29 cellular contexts compared by ENCODE assay signal in genomic region chr5:168899264-168899663, GRCh38.
"Had no signal": no experiment of that assay in that cellular context is flagged by ENCODE, and none has a peak within 500 bp of the region (broad histone marks: within the 10 kb centered on the region; RNA-seq: fewer than 3 reads in every experiment).

No MANE protein-coding gene starts in this region.

- H3K4me1 Mint-ChIP-seq: naive B cell; stimulated activated naive B cell treated with anti-CD40 and anti-IgM and Interleukin-4, amounts not matched to agents 10 μg/mL and 1 μg/mL and 100 μg/mL, for 72 hours had no signal

- H3K27me3 ChIP-seq: pancreas, stomach, testis, thyroid gland, transverse colon had no signal

- DNase-seq: hippocampal formation; kidney; left colon; left lung; lower lobe of right lung; mammary epithelial cell; mesenchymal stem cell; naive B cell; nucleus accumbens; pancreas; posterior cingulate gyrus; retina; right cardiac atrium; stimulated activated CD4-positive, alpha-beta T cell treated with anti-CD3 and anti-CD28 coated beads, Interleukin-12 subunit alpha, Interleukin-12 subunit beta, amount 100 ng/mL, for 4 hours; stimulated activated CD4-positive, alpha-beta T cell treated with anti-CD3 and anti-CD28 coated beads, Interleukin-15, amount 100 ng/mL, for 24 hours; stimulated activated CD4-positive, alpha-beta T cell treated with anti-CD3 and anti-CD28 coated beads, Interleukin-2, amount 100 ng/mL, for 24 hours; stimulated activated CD4-positive, alpha-beta T cell treated with anti-CD3 and anti-CD28 coated beads, Interleukin-4, amount 100 ng/mL, for 1 hour; stimulated activated naive B cell treated with anti-CD40 and anti-IgM and Interleukin-4, amounts not matched to agents 10 μg/mL and 1 μg/mL and 100 μg/mL, for 72 hours; stimulated activated naive CD8-positive, alpha-beta T cell treated with anti-CD3 and anti-CD28 coated beads, Interleukin-15, Interleukin-2, amounts not matched to agents 100 U/mL and 50 U/mL, for 24 hours; stomach; testis; thyroid gland; transverse colon; upper lobe of right lung had no signal

- H3K27ac ChIP-seq: left lung, lower lobe of right lung, pancreas, prostate gland, skin epidermis, stomach, testis, thyroid gland, transverse colon, upper lobe of right lung had no signal

- H3K9me3 ChIP-seq: left lung, lower lobe of right lung, pancreas, prostate gland, stomach, testis, thyroid gland, transverse colon, upper lobe of right lung had no signal

- H3K36me3 ChIP-seq: left lung, lower lobe of right lung, pancreas, prostate gland, stomach, thyroid gland, transverse colon, upper lobe of right lung had no signal

- H3K27ac Mint-ChIP-seq: nephron; stimulated activated naive B cell treated with anti-CD40 and anti-IgM and Interleukin-4, amounts not matched to agents 10 μg/mL and 1 μg/mL and 100 μg/mL, for 72 hours had no signal

- H3K36me3 Mint-ChIP-seq: naive B cell; stimulated activated naive B cell treated with anti-CD40 and anti-IgM and Interleukin-4, amounts not matched to agents 10 μg/mL and 1 μg/mL and 100 μg/mL, for 72 hours had no signal

- H3K9me3 Mint-ChIP-seq: nephron, neural crest cell had no signal

- H3K4me3 ChIP-seq: left lung, lower lobe of right lung, pancreas, prostate gland, skin epidermis, stomach, testis, thyroid gland, transverse colon, upper lobe of right lung had no signal

- H3K4me1 ChIP-seq: left lung, lower lobe of right lung, pancreas, prostate gland, stomach, testis, transverse colon, upper lobe of right lung had no signal

- ATAC-seq: left colon; left lung; lower lobe of right lung; pancreas; right cardiac atrium; sciatic nerve; stimulated activated naive B cell treated with anti-CD40 and anti-IgM and Interleukin-4, amounts not matched to agents 10 μg/mL and 1 μg/mL and 100 μg/mL, for 72 hours; stimulated activated naive CD8-positive, alpha-beta T cell treated with anti-CD3 and anti-CD28 coated beads, Interleukin-15, Interleukin-2, amounts not matched to agents 100 U/mL and 50 U/mL, for 24 hours; upper lobe of right lung had no signal

- H3K4me3 Mint-ChIP-seq: naive B cell; nephron; neural crest cell; stimulated activated naive B cell treated with anti-CD40 and anti-IgM and Interleukin-4, amounts not matched to agents 10 μg/mL and 1 μg/mL and 100 μg/mL, for 72 hours had no signal
